Comparison of ENCODE assay signal across 12 cellular contexts in the genomic region with DNA sequence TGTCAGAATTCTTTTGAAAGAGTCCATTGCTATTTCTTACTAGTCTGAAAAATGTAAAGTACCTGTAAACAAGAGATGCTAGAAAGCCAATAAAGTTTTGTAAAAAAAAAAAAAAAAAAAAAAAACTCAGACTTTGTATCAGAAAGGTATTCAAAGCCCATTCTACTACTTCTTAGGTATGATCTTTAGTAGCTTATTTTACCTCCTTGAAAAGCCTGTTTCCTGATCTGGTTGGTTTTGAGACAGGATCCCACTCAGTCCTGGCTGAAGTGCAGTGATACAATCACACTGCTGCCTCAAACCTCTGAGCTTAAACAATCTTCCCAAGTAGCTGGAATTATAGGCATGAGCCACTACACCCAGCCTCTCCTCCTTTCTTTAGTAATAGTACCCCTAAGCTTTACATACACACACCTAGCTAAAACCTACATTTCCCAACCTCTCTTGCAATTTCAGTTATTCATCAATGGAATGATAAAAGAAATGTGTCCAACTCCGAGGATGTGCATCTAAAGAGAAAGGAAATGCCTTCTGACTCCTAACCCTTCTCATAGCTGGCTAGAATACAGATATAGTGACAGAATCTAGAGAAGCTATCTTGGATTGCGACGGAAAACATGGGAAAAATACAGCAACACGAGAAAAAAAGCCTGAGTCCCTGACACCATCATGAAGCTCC. TPM values are rescaled to one million over a fixed set of nuclear protein-coding genes. Genes with fewer than 3 reads are reported as not detected.
DNase-seq lines count a peak whose midpoint lies in the region; ATAC-seq and TF ChIP-seq lines count a peak whose summit lies in the region.
"Had no signal": no experiment of that assay in that cellular context is flagged by ENCODE, and none has a peak within 500 bp of the region (broad histone marks: within the 10 kb centered on the region; RNA-seq: fewer than 3 reads in every experiment).

No MANE protein-coding gene starts in this region.

- peaks cover 38% of the 10 kb centered on the region for H3K4me1 Mint-ChIP-seq in central memory CD8-positive, alpha-beta T cell
- peaks cover 7% of the 10 kb centered on the region for H3K4me1 Mint-ChIP-seq in type B pancreatic cell (ENCODE audit: unreplicated experiment)

- no peaks in the 10 kb centered on the region for H3K27me3 Mint-ChIP-seq in central memory CD8-positive, alpha-beta T cell
- no peaks in the 10 kb centered on the region for H3K27me3 Mint-ChIP-seq in type B pancreatic cell
- H3K27me3 Mint-ChIP-seq: activated CD4-positive, alpha-beta T cell treated with anti-CD3 and anti-CD28 coated beads, Interleukin-2, amount 10 ng/mL, durations not matched to agents 24 days and 14 days had no signal

- H3K36me3 ChIP-seq in upper lobe of right lung, result no peaks in the 10 kb centered on the region
- H3K36me3 ChIP-seq: gastroesophageal sphincter had no signal

- no peaks in the 10 kb centered on the region for H3K27me3 ChIP-seq in upper lobe of right lung
- H3K27me3 ChIP-seq: gastroesophageal sphincter had no signal

- no peak for TF ChIP-seq CTCF in upper lobe of right lung (IDR thresholded peaks at IDR 0.05)
- no peak for TF ChIP-seq CTCF in type B pancreatic cell (conservative IDR thresholded peaks at IDR 0.05)

- intact Hi-C loops in Right ventricle myocardium superior (cut with DNase I), result no loop called here
- intact Hi-C loops in Right ventricle myocardium inferior (cut with DNase I), result no loop called here
- intact Hi-C loops in upper lobe of right lung (cut with DNase I), result no loop called here

- no peaks in the 10 kb centered on the region for H3K9me3 Mint-ChIP-seq in central memory CD8-positive, alpha-beta T cell
- H3K9me3 Mint-ChIP-seq in type B pancreatic cell, result no peaks in the 10 kb centered on the region
- H3K9me3 Mint-ChIP-seq: activated CD4-positive, alpha-beta T cell treated with anti-CD3 and anti-CD28 coated beads, Interleukin-2, amount 10 ng/mL, durations not matched to agents 24 days and 14 days had no signal

- H3K4me1 ChIP-seq in upper lobe of right lung, result peaks cover 31% of the 10 kb centered on the region

- H3K36me3 Mint-ChIP-seq in central memory CD8-positive, alpha-beta T cell (ENCODE audit: insufficient read depth), result peaks cover 12% of the 10 kb centered on the region
- H3K36me3 Mint-ChIP-seq in type B pancreatic cell, result no peaks in the 10 kb centered on the region

- no peak overlapping the region for H3K4me3 Mint-ChIP-seq in central memory CD8-positive, alpha-beta T cell
- no peak overlapping the region for H3K4me3 Mint-ChIP-seq in type B pancreatic cell
- H3K4me3 Mint-ChIP-seq: activated CD4-positive, alpha-beta T cell treated with anti-CD3 and anti-CD28 coated beads, Interleukin-2, amount 10 ng/mL, durations not matched to agents 24 days and 14 days had no signal

- DNase-seq in Right ventricle myocardium superior (no peak), Right ventricle myocardium inferior (ENCODE audit: missing footprints) (no peak), left lobe of liver (ENCODE audit: low spot score) (no peak), upper lobe of right lung (no peak), 8988T (no peak), type B pancreatic cell (ENCODE audit: extremely low spot score, unreplicated experiment) (no peak), putamen (ENCODE audit: low spot score) (no peak)
- DNase-seq in central memory CD8-positive, alpha-beta T cell (ENCODE audit: low spot score in 2 of 2), result no peak
- DNase-seq: activated CD4-positive, alpha-beta T cell treated with anti-CD3 and anti-CD28 coated beads, Interleukin-2, amount 10 ng/mL, durations not matched to agents 24 days and 14 days; activated effector memory CD4-positive, alpha-beta T cell treated with anti-CD3 and anti-CD28 coated beads, Interleukin-2, amount 50 U/mL, for 16 hours; NCI-H1694 had no signal

- H3K4me3 ChIP-seq in upper lobe of right lung, result no peak overlapping the region
- H3K4me3 ChIP-seq: gastroesophageal sphincter had no signal

- H3K9me3 ChIP-seq in upper lobe of right lung, result no peaks in the 10 kb centered on the region
- H3K9me3 ChIP-seq: gastroesophageal sphincter had no signal

- peak overlapping the region; percentile 36 for H3K27ac Mint-ChIP-seq in central memory CD8-positive, alpha-beta T cell (ENCODE audit: low read depth)
- no peak overlapping the region for H3K27ac Mint-ChIP-seq in type B pancreatic cell
- H3K27ac Mint-ChIP-seq: activated CD4-positive, alpha-beta T cell treated with anti-CD3 and anti-CD28 coated beads, Interleukin-2, amount 10 ng/mL, durations not matched to agents 24 days and 14 days had no signal

- ATAC-seq in Right ventricle myocardium superior (ENCODE audit: poor library complexity), result peak; percentile 30
- no peak for ATAC-seq in Right ventricle myocardium inferior
- no peak for ATAC-seq in central memory CD8-positive, alpha-beta T cell (replicated peaks; ENCODE audit: extremely low read depth, poor library complexity, severe bottlenecking)
- ATAC-seq in left lobe of liver, result peak; percentile 34
- peak; percentile 24 for ATAC-seq in upper lobe of right lung
- ATAC-seq: gastroesophageal sphincter had no signal

- no peak overlapping the region for H3K27ac ChIP-seq in upper lobe of right lung
- H3K27ac ChIP-seq: gastroesophageal sphincter had no signal

RNA-seq across cellular contexts. Expression of a gene that starts 30.6 kb away (rescaled TPM):
- total RNA-seq in Right ventricle myocardium superior, result 72.5 TPM
- total RNA-seq in Right ventricle myocardium inferior, result 66.1 TPM
- total RNA-seq in left lobe of liver, result 26.1 TPM
- 88.5 TPM for total RNA-seq in upper lobe of right lung
- 49.4 and 50.7 TPM in 2 replicates for total RNA-seq in type B pancreatic cell (ENCODE audit: low replicate concordance)

Comparison
In these comparisons a context has a peak if more than half of its experiments do, and no peak if none do; other contexts are left out.
1. ATAC-seq: peak in Right ventricle myocardium superior (single experiment), left lobe of liver (single experiment) and upper lobe of right lung (single experiment); none in Right ventricle myocardium inferior (single experiment) and central memory CD8-positive, alpha-beta T cell (single experiment).